Comparison of ENCODE assay signal across 16 cellular contexts in genomic region chr7:123314886-123315285, GRCh38.
"Had no signal": no experiment of that assay in that cellular context is flagged by ENCODE, and none has a peak within 500 bp of the region (broad histone marks: within the 10 kb centered on the region; RNA-seq: fewer than 3 reads in every experiment).

No MANE protein-coding gene starts in this region.

- ATAC-seq: effector memory CD8-positive, alpha-beta T cell; gastroesophageal sphincter; left lobe of liver; naive thymus-derived CD4-positive, alpha-beta T cell; right cardiac atrium had no signal

- H3K9me3 ChIP-seq: esophagus muscularis mucosa, gastroesophageal sphincter, stomach had no signal

- H3K36me3 ChIP-seq: esophagus muscularis mucosa, gastroesophageal sphincter, stomach had no signal

- H3K27ac ChIP-seq: epithelial cell of prostate, esophagus muscularis mucosa, gastroesophageal sphincter, stomach had no signal

- DNase-seq: effector memory CD8-positive, alpha-beta T cell; glutamatergic neuron; islet precursor cell; mammary epithelial cell; naive thymus-derived CD4-positive, alpha-beta T cell; nephron progenitor cell; right cardiac atrium; small intestine; stimulated activated CD4-positive, alpha-beta T cell treated with anti-CD3 and anti-CD28 coated beads, Interleukin-12 subunit alpha, Interleukin-12 subunit beta, amount 100 ng/mL, for 4 hours; stimulated activated naive CD4-positive, alpha-beta T cell; stomach; trophoblast cell had no signal

- H3K27me3 ChIP-seq: esophagus muscularis mucosa, gastroesophageal sphincter, stomach had no signal

- H3K4me1 ChIP-seq: gastroesophageal sphincter, stomach had no signal

- H3K4me3 ChIP-seq: esophagus muscularis mucosa, gastroesophageal sphincter, stomach had no signal
